Comparison of ENCODE assay signal across 23 cellular contexts in genomic region chr16:4137438-4137837, GRCh38.
"Had no signal": no experiment of that assay in that cellular context is flagged by ENCODE, and none has a peak within 500 bp of the region (broad histone marks: within the 10 kb centered on the region; RNA-seq: fewer than 3 reads in every experiment).

No MANE protein-coding gene starts in this region.

- H3K4me1 ChIP-seq: heart right ventricle, tibial nerve, uterus had no signal

- ATAC-seq: activated CD4-positive, alpha-beta T cell treated with anti-CD3 and anti-CD28 coated beads for 36 hours; activated CD8-positive, alpha-beta memory T cell treated with anti-CD3 and anti-CD28 coated beads, Interleukin-2, amount 10 ng/mL, durations not matched to agents 7 days and 5 days; heart right ventricle; left cardiac atrium; sciatic nerve; stimulated activated effector memory CD8-positive, alpha-beta T cell treated with anti-CD3 and anti-CD28 coated beads, Interleukin-12 subunit alpha, Interleukin-12 subunit beta, amount 100 ng/mL, for 72 hours; stimulated activated naive CD8-positive, alpha-beta T cell treated with anti-CD3 and anti-CD28 coated beads, Interleukin-15, amount 100 ng/mL, for 72 hours had no signal

- H3K9me3 Mint-ChIP-seq: activated B cell treated with CpG ODN at 0.5 μM for 24 hours; activated naive CD8-positive, alpha-beta T cell treated with anti-CD3 and anti-CD28 coated beads for 36 hours; stimulated activated effector memory CD8-positive, alpha-beta T cell treated with anti-CD3 and anti-CD28 coated beads, Interleukin-12 subunit alpha, Interleukin-12 subunit beta, amount 100 ng/mL, for 72 hours; stimulated activated naive CD8-positive, alpha-beta T cell treated with anti-CD3 and anti-CD28 coated beads, Interleukin-15, amount 100 ng/mL, for 72 hours had no signal

- H3K27me3 ChIP-seq: heart right ventricle, tibial nerve, uterus had no signal

- H3K27ac Mint-ChIP-seq: activated B cell treated with CpG ODN at 0.5 μM for 24 hours; activated CD4-positive, alpha-beta memory T cell treated with anti-CD3 and anti-CD28 coated beads for 36 hours; activated CD4-positive, alpha-beta T cell treated with anti-CD3 and anti-CD28 coated beads for 36 hours; activated CD8-positive, alpha-beta memory T cell treated with anti-CD3 and anti-CD28 coated beads, Interleukin-2, amount 10 ng/mL, durations not matched to agents 7 days and 5 days; activated naive CD8-positive, alpha-beta T cell treated with anti-CD3 and anti-CD28 coated beads for 36 hours; memory B cell; nephron progenitor cell; stimulated activated effector memory CD8-positive, alpha-beta T cell treated with anti-CD3 and anti-CD28 coated beads, Interleukin-12 subunit alpha, Interleukin-12 subunit beta, amount 100 ng/mL, for 72 hours had no signal

- H3K36me3 ChIP-seq: heart right ventricle, tibial nerve, uterus had no signal

- H3K4me3 ChIP-seq: coronary artery, heart right ventricle, tibial nerve, uterus had no signal

- DNase-seq: activated B cell treated with CpG ODN at 0.5 μM for 24 hours; activated CD4-positive, alpha-beta memory T cell treated with anti-CD3 and anti-CD28 coated beads for 36 hours; activated CD4-positive, alpha-beta T cell treated with anti-CD3 and anti-CD28 coated beads for 36 hours; activated CD8-positive, alpha-beta memory T cell treated with anti-CD3 and anti-CD28 coated beads, Interleukin-2, amount 10 ng/mL, durations not matched to agents 7 days and 5 days; activated gamma-delta T cell; activated naive CD8-positive, alpha-beta T cell treated with anti-CD3 and anti-CD28 coated beads for 36 hours; activated T-cell treated with anti-CD3 and anti-CD28 coated beads for 4 hours; amygdala; cerebellar nuclear complex; heart right ventricle; islet precursor cell; left cardiac atrium; nephron progenitor cell; occipital lobe; small intestine; stimulated activated CD4-positive, alpha-beta T cell treated with anti-CD3 and anti-CD28 coated beads, Interleukin-2, amount 100 ng/mL, for 24 hours; stimulated activated naive CD8-positive, alpha-beta T cell treated with anti-CD3 and anti-CD28 coated beads, Interleukin-15, amount 100 ng/mL, for 72 hours; uterus had no signal

- H3K36me3 Mint-ChIP-seq: activated CD4-positive, alpha-beta memory T cell treated with anti-CD3 and anti-CD28 coated beads for 36 hours; activated naive CD8-positive, alpha-beta T cell treated with anti-CD3 and anti-CD28 coated beads for 36 hours; memory B cell; stimulated activated effector memory CD8-positive, alpha-beta T cell treated with anti-CD3 and anti-CD28 coated beads, Interleukin-12 subunit alpha, Interleukin-12 subunit beta, amount 100 ng/mL, for 72 hours had no signal

- H3K9me3 ChIP-seq: tibial nerve, uterus had no signal

- H3K27ac ChIP-seq: coronary artery, heart right ventricle, tibial nerve, uterus had no signal
